1 cellular context compared by ENCODE assay signal in genomic region chr11:78574386-78575381, GRCh38.
A peak's percentile ranks its signal among the peaks of the same experiment; 100 is the strongest.
TF ChIP-seq lines count a peak whose summit lies in the region.

TSS of gene NARS2 (minus strand) at chr11:78574864. CDS start at chr11:78574488, 376 bp downstream.

TF ChIP-seq in K562, 482 proteins besides CTCF, POLR2A, EP300 and RAD21 (continued from another document and continues in another):
- TF ChIP-seq SP2 (IDR thresholded peaks at IDR 0.05; ENCODE audit: extremely low read depth, low read depth, low read length, poor library complexity, severe bottlenecking): no peak
- TF ChIP-seq ZNF280A (IDR thresholded peaks at IDR 0.05; ENCODE audit: low read depth, partially characterized antibody): no peak
- TF ChIP-seq FOXA1 (IDR thresholded peaks at IDR 0.05; ENCODE audit: borderline replicate concordance): no peak
- no peak for TF ChIP-seq ZNF584 (CRISPR knock-in tag; IDR thresholded peaks at IDR 0.05; ENCODE audit: low read depth)
- no peak; the same call in 1 of the 2 replicates for TF ChIP-seq RREB1 (CRISPR knock-in tag; IDR thresholded peaks at IDR 0.05)
- TF ChIP-seq NCOA4 (IDR thresholded peaks at IDR 0.05; ENCODE audit: partially characterized antibody): no peak
- TF ChIP-seq ZNF778 (CRISPR knock-in tag; IDR thresholded peaks at IDR 0.05): no peak
- TF ChIP-seq SAFB (IDR thresholded peaks at IDR 0.05; ENCODE audit: borderline replicate concordance, low read depth, low read length): peak; percentile 25; the same call in 1 of the 2 replicates
- TF ChIP-seq FOXO4 (CRISPR knock-in tag; IDR thresholded peaks at IDR 0.05): no peak
- no peak for TF ChIP-seq ZNF707 (CRISPR knock-in tag; conservative IDR thresholded peaks at IDR 0.05)
- no peak for TF ChIP-seq PRMT5 (CRISPR knock-in tag; IDR thresholded peaks at IDR 0.05)
- no peak for TF ChIP-seq ZNF609 (CRISPR knock-in tag; IDR thresholded peaks at IDR 0.05; ENCODE audit: borderline replicate concordance)
- no peak for TF ChIP-seq MYBL2 (IDR thresholded peaks at IDR 0.05; ENCODE audit: low read depth)
- TF ChIP-seq MYBL2 (CRISPR knock-in tag; IDR thresholded peaks at IDR 0.05; ENCODE audit: borderline replicate concordance): no peak
- TF ChIP-seq ELK1 (CRISPR knock-in tag; IDR thresholded peaks at IDR 0.05): no peak
- TF ChIP-seq GABPA (tag; conservative IDR thresholded peaks at IDR 0.05; ENCODE audit: low read depth): 0 out of 2 replicates have a peak, but pooled peaks have one; percentile 27
- TF ChIP-seq ZBTB43 (CRISPR knock-in tag; IDR thresholded peaks at IDR 0.05): no peak
- no peak for TF ChIP-seq HES1 (IDR thresholded peaks at IDR 0.05; ENCODE audit: low read depth)
- no peak for TF ChIP-seq ZFP91 (CRISPR knock-in tag; IDR thresholded peaks at IDR 0.05)
- no peak for TF ChIP-seq ZZZ3 (IDR thresholded peaks at IDR 0.05)
- no peak; the same call in 1 of the 2 replicates for TF ChIP-seq E2F1 (CRISPR knock-in tag; IDR thresholded peaks at IDR 0.05)
- TF ChIP-seq ZNF644 (tag; IDR thresholded peaks at IDR 0.05; ENCODE audit: low read depth): no peak
- TF ChIP-seq PHF21A (IDR thresholded peaks at IDR 0.05; ENCODE audit: borderline replicate concordance, low read depth): no peak
- TF ChIP-seq ZNF780A (CRISPR knock-in tag; IDR thresholded peaks at IDR 0.05): no peak
- no peak for TF ChIP-seq THRAP3 (IDR thresholded peaks at IDR 0.05; ENCODE audit: borderline replicate concordance)
- no peak for TF ChIP-seq TEAD2 (tag; IDR thresholded peaks at IDR 0.05)
- TF ChIP-seq CBX1 (IDR thresholded peaks at IDR 0.05; ENCODE audit: low read depth): no peak
- TF ChIP-seq ZNF184 (CRISPR knock-in tag; IDR thresholded peaks at IDR 0.05): no peak
- TF ChIP-seq SMAD1 (IDR thresholded peaks at IDR 0.05; ENCODE audit: low read depth, low read length, partially characterized antibody): no peak
- no peak for TF ChIP-seq COPS2 (conservative IDR thresholded peaks at IDR 0.05)
- TF ChIP-seq FOXA3 (CRISPR knock-in tag; conservative IDR thresholded peaks at IDR 0.05 in 1 of 2, IDR thresholded peaks at IDR 0.05 in 1 of 2): no peak
- no peak for TF ChIP-seq EZH2 (IDR thresholded peaks at IDR 0.05; ENCODE audit: borderline replicate concordance, low read depth, low read length)
- TF ChIP-seq GATA2 (CRISPR knock-in tag; IDR thresholded peaks at IDR 0.05): no peak
- no peak for TF ChIP-seq ARNT (IDR thresholded peaks at IDR 0.05)
- TF ChIP-seq KAT8 (IDR thresholded peaks at IDR 0.05; ENCODE audit: low read depth): no peak
- no peak for TF ChIP-seq NUFIP1 (IDR thresholded peaks at IDR 0.05; ENCODE audit: partially characterized antibody)
- peak; percentile 63 for TF ChIP-seq PKNOX1 (IDR thresholded peaks at IDR 0.05)
- peak; percentile 47; the same call in 1 of the 2 replicates for TF ChIP-seq EHMT2 (IDR thresholded peaks at IDR 0.05)
- no peak for TF ChIP-seq RAD51 (IDR thresholded peaks at IDR 0.05; ENCODE audit: borderline replicate concordance, low read depth)
- no peak for TF ChIP-seq SMARCA5 (IDR thresholded peaks at IDR 0.05)
- peak; percentile 73 for TF ChIP-seq POLR2AphosphoS5 (IDR thresholded peaks at IDR 0.05; ENCODE audit: control insufficient read depth, insufficient read depth, low read depth, low read length)
- peak; percentile 96 for TF ChIP-seq KAT7 (CRISPR knock-in tag; IDR thresholded peaks at IDR 0.05; ENCODE audit: borderline replicate concordance)
